ENCODE assay signal across 1 cellular context in the genomic region with DNA sequence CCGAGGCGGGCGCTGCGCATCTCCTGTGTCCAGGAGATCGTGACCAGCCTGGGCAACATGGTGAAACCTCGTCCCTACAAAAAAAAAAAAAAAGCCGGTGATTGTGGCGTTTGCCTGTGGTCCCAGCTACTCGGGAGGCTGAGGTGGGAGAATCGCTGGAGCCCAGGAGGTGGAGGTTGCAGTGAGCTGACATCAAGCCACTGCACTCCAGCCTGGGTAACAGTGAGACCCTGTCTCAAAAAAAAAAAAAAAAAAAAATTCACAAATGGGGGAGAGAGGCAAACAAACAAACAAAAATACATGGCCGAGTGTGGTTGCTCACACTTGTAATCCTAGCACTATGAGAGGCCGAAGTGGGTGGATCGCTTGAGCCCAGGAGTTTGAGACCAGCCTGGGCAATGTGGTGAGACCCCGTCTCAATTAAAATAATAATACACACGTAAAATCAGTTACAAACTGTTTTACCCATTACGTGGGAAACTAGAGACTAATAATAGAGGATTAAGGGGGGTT.
TF ChIP-seq lines count a peak whose summit lies in the region.

No MANE protein-coding gene starts in this region.

TF ChIP-seq in endothelial cell of umbilical vein, 7 proteins besides CTCF, POLR2A, EP300 and RAD21 (continued from another document):
- no peak for TF ChIP-seq FOS (IDR thresholded peaks at IDR 0.05; ENCODE audit: borderline replicate concordance, insufficient read depth, low read length)
